Comparison of ENCODE assay signal across 2 cellular contexts in genomic region chr6:48213076-48213788, GRCh38.
TF ChIP-seq lines count a peak whose summit lies in the region.

No MANE protein-coding gene starts in this region.

TF ChIP-seq in SK-N-SH, 30 proteins besides CTCF, POLR2A, EP300 and RAD21:
- TF ChIP-seq EZH2phosphoT487 (IDR thresholded peaks at IDR 0.05; ENCODE audit: borderline replicate concordance, low read depth) (no peak), TEAD4 (IDR thresholded peaks at IDR 0.05; ENCODE audit: borderline replicate concordance, insufficient read depth) (no peak), MXI1 (IDR thresholded peaks at IDR 0.05; ENCODE audit: low read depth, low read length) (no peak), GABPA (IDR thresholded peaks at IDR 0.05; ENCODE audit: low read depth) (no peak), USF1 (IDR thresholded peaks at IDR 0.05; ENCODE audit: borderline replicate concordance, low read depth) (no peak), ELF1 (IDR thresholded peaks at IDR 0.05) (no peak), USF2 (IDR thresholded peaks at IDR 0.05; ENCODE audit: borderline replicate concordance, low read depth, low read length) (no peak), FOXM1 (IDR thresholded peaks at IDR 0.05; ENCODE audit: low read depth) (no peak), FOSL2 (IDR thresholded peaks at IDR 0.05; ENCODE audit: borderline replicate concordance, low read depth) (no peak), POLR2AphosphoS5 (IDR thresholded peaks at IDR 0.05; ENCODE audit: low read depth, low read length) (no peak)

TF ChIP-seq in SK-N-SH treated with all-trans-retinoic acid at 6 μM for 48 hours, 23 proteins besides CTCF, POLR2A, EP300 and RAD21:
- no peak for TF ChIP-seq TCF4 (CRISPR knock-in tag; IDR thresholded peaks at IDR 0.05; ENCODE audit: borderline replicate concordance)
